16 cellular contexts compared by ENCODE assay signal in the genomic region with DNA sequence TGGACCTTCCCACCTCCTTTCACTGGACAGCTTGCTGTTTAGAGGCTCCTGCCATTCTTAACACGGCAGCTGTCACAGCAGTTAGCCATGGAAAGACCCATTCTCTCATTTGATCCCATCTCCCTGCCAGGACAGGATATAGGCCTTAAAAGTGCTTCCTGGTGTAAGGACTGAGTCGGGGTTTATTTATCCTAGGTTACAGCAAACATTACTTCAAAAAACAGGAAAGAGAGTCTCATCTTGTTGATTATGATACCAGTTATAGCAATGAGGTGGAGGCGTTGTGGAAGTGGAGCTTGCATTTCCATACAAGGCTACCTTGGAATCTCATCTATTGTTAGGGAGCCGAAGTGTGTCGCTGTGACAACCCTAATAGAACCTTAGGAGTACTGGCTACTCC. TPM values are rescaled to one million over a fixed set of nuclear protein-coding genes. Genes with fewer than 3 reads are reported as not detected.
DNase-seq lines count a peak whose midpoint lies in the region; ATAC-seq, FAIRE-seq and TF ChIP-seq lines count a peak whose summit lies in the region.
"Had no signal": no experiment of that assay in that cellular context is flagged by ENCODE, and none has a peak within 500 bp of the region (broad histone marks: within the 10 kb centered on the region; RNA-seq: fewer than 3 reads in every experiment).

No MANE protein-coding gene starts in this region.

- no peak overlapping the region for H4K91ac ChIP-seq in mesenchymal stem cell (ENCODE audit: low read length)

- H3K79me2 ChIP-seq in HepG2 (ENCODE audit: insufficient read depth, low read length) (no peaks in the 10 kb centered on the region), OCI-LY1 (ENCODE audit: insufficient read depth, low read length) (no peaks in the 10 kb centered on the region)

- no peak for FAIRE-seq in HepG2 (lab: Jason Lieb, UNC)
- FAIRE-seq: GM12878, HTR-8/SVneo had no signal

- TF ChIP-seq POLR2A in right lobe of liver (IDR thresholded peaks at IDR 0.05) (no peak), HepG2 (IDR thresholded peaks at IDR 0.05; ENCODE audit: insufficient read depth in 1 of 2, low read depth in 2 of 2, low read length in 2 of 2) (no peak)

- no peak overlapping the region for H3K4me3 Mint-ChIP-seq in activated naive CD8-positive, alpha-beta T cell treated with anti-CD3 and anti-CD28 coated beads, Interleukin-2, amount 50 U/mL, for 24 hours
- H3K4me3 Mint-ChIP-seq: activated CD4-positive, alpha-beta memory T cell treated with anti-CD3 and anti-CD28 coated beads, Interleukin-2, amount 10 ng/mL, durations not matched to agents 7 days and 5 days had no signal

- H2BK15ac ChIP-seq in mesenchymal stem cell (ENCODE audit: low read depth, poor library complexity, severe bottlenecking), result no peak overlapping the region

- TF ChIP-seq EP300 in HepG2 (IDR thresholded peaks at IDR 0.05; ENCODE audit: low read depth in 2 of 2, low read length in 2 of 2) (no peak), HepG2 (CRISPR knock-in tag; IDR thresholded peaks at IDR 0.05; ENCODE audit: borderline replicate concordance) (no peak)

- no peak overlapping the region for H3K27ac Mint-ChIP-seq in activated naive CD8-positive, alpha-beta T cell treated with anti-CD3 and anti-CD28 coated beads, Interleukin-2, amount 50 U/mL, for 24 hours
- H3K27ac Mint-ChIP-seq: activated CD4-positive, alpha-beta memory T cell treated with anti-CD3 and anti-CD28 coated beads, Interleukin-2, amount 10 ng/mL, durations not matched to agents 7 days and 5 days had no signal

- no peaks in the 10 kb centered on the region for H3K27me3 ChIP-seq in right lobe of liver
- H3K27me3 ChIP-seq in HepG2 (ENCODE audit: control insufficient read depth in 1 of 2, insufficient read depth in 2 of 2, low read length in 2 of 2), result peaks cover 0 to 8% of the 10 kb centered on the region in 2 experiments; a peak in 2 of 5 replicates
- no peaks in the 10 kb centered on the region for H3K27me3 ChIP-seq in OCI-LY1 (ENCODE audit: insufficient read depth, low read length)
- peaks cover 13 to 21% of the 10 kb centered on the region in 2 experiments for H3K27me3 ChIP-seq in mesenchymal stem cell (ENCODE audit: control insufficient read depth in 1 of 2, insufficient read depth in 1 of 2, low read length in 2 of 2)

- DNase-seq in right lobe of liver (no peak), HepG2 (ENCODE audit: low spot score) (no peak), mesenchymal stem cell (no peak), mucosa of descending colon (no peak)
- no peak for DNase-seq in activated naive CD8-positive, alpha-beta T cell treated with anti-CD3 and anti-CD28 coated beads, Interleukin-2, amount 50 U/mL, for 24 hours
- DNase-seq: activated CD4-positive, alpha-beta memory T cell treated with anti-CD3 and anti-CD28 coated beads, Interleukin-2, amount 10 ng/mL, durations not matched to agents 7 days and 5 days; GDM1; NCI-H1436 treated with DMSO at 0.1 percent for 48 hours; NCI-H774; stimulated activated CD4-positive, alpha-beta T cell treated with anti-CD3 and anti-CD28 coated beads, Interleukin-4, amount 100 ng/mL, for 1 hour; SW 1271 had no signal

- no peaks in the 10 kb centered on the region for H4K20me1 ChIP-seq in HepG2 (ENCODE audit: insufficient read depth, low read length)
- no peaks in the 10 kb centered on the region for H4K20me1 ChIP-seq in OCI-LY1 (ENCODE audit: insufficient read depth, low read length)

- peak; percentile 31 to 75 (median 60) for ATAC-seq in right lobe of liver
- ATAC-seq in HepG2, result no peak
- no peak for ATAC-seq in GM18861 (IDR thresholded peaks at IDR 0.05; ENCODE audit: unreplicated experiment)
- no peak for ATAC-seq in HG03460 (IDR thresholded peaks at IDR 0.05; ENCODE audit: unreplicated experiment)
- ATAC-seq in activated naive CD8-positive, alpha-beta T cell treated with anti-CD3 and anti-CD28 coated beads, Interleukin-2, amount 50 U/mL, for 24 hours, result no peak
- no peak for ATAC-seq in mucosa of descending colon

- peaks cover 62% of the 10 kb centered on the region for H3K4me1 Mint-ChIP-seq in activated naive CD8-positive, alpha-beta T cell treated with anti-CD3 and anti-CD28 coated beads, Interleukin-2, amount 50 U/mL, for 24 hours

- H2BK5ac ChIP-seq in mesenchymal stem cell (ENCODE audit: low read depth, low read length, poor library complexity, severe bottlenecking), result no peak overlapping the region

- no peak overlapping the region for H3K4ac ChIP-seq in mesenchymal stem cell (ENCODE audit: low read depth in 1 of 2, low read length in 2 of 2)

- H3F3A ChIP-seq in OCI-LY1 (ENCODE audit: insufficient read depth, low read length), result no peaks in the 10 kb centered on the region

- peaks cover 0 to 9% (median 0%) of the 10 kb centered on the region in 4 donors for H3K4me1 ChIP-seq in right lobe of liver
- H3K4me1 ChIP-seq in HepG2 (ENCODE audit: insufficient read depth, low read length), result no peaks in the 10 kb centered on the region
- peaks cover 82% of the 10 kb centered on the region for H3K4me1 ChIP-seq in OCI-LY1 (ENCODE audit: insufficient read depth, low read length, severe bottlenecking)
- H3K4me1 ChIP-seq in mesenchymal stem cell (ENCODE audit: control insufficient read depth, insufficient read depth, low read depth, low read length), result no peaks in the 10 kb centered on the region
- no peaks in the 10 kb centered on the region for H3K4me1 ChIP-seq in mucosa of descending colon (ENCODE audit: low read depth)

- H2AFZ ChIP-seq in HepG2 (ENCODE audit: low read length), result no peak overlapping the region
- no peak overlapping the region for H2AFZ ChIP-seq in OCI-LY1 (ENCODE audit: low read length)
- no peak overlapping the region for H2AFZ ChIP-seq in mesenchymal stem cell (ENCODE audit: low read depth, low read length)

- no peaks in the 10 kb centered on the region for H3K9me2 ChIP-seq in OCI-LY1 (ENCODE audit: low read depth, low read length)

- H3K9me3 ChIP-seq in right lobe of liver, result no peaks in the 10 kb centered on the region
- no peaks in the 10 kb centered on the region for H3K9me3 ChIP-seq in HepG2 (ENCODE audit: low read length)
- H3K9me3 ChIP-seq in OCI-LY1 (ENCODE audit: low read length), result no peaks in the 10 kb centered on the region
- H3K9me3 ChIP-seq in mesenchymal stem cell (ENCODE audit: control insufficient read depth, low read length), result no peaks in the 10 kb centered on the region
- no peaks in the 10 kb centered on the region for H3K9me3 ChIP-seq in mucosa of descending colon

- no peaks in the 10 kb centered on the region for H3K27me3 Mint-ChIP-seq in activated naive CD8-positive, alpha-beta T cell treated with anti-CD3 and anti-CD28 coated beads, Interleukin-2, amount 50 U/mL, for 24 hours

- H2BK120ac ChIP-seq in mesenchymal stem cell (ENCODE audit: low read depth, low read length), result no peak overlapping the region

- H3K79me1 ChIP-seq in mesenchymal stem cell (replicated peaks; ENCODE audit: low read length, poor library complexity, severe bottlenecking), result no peaks in the 10 kb centered on the region

- no peak overlapping the region for H3K27ac ChIP-seq in right lobe of liver
- no peak overlapping the region for H3K27ac ChIP-seq in HepG2 (ENCODE audit: extremely low read length, insufficient read depth, low read length)
- H3K27ac ChIP-seq in OCI-LY1 (ENCODE audit: low read depth, low read length, poor library complexity, severe bottlenecking), result peak overlapping the region; percentile 100
- no peak overlapping the region for H3K27ac ChIP-seq in mesenchymal stem cell (ENCODE audit: low read length, poor library complexity, severe bottlenecking)

- intact Hi-C loops in right lobe of liver (cut with DNase I) (no loop called here), HepG2 (cut with micrococcal nuclease; ENCODE audit: unreplicated experiment) (no loop called here), mucosa of descending colon (cut with DNase I, micrococcal nuclease) (no loop called here)

- no peak overlapping the region for H3K18ac ChIP-seq in mesenchymal stem cell (ENCODE audit: low read depth in 1 of 2, low read length in 2 of 2)

- no TSS peak for BruUV-seq in HepG2 (replicated peaks; lab: Mats Ljungman, UMichigan)

- TF ChIP-seq RAD21 in HepG2 (CRISPR knock-in tag; IDR thresholded peaks at IDR 0.05), result no peak

- H3K14ac ChIP-seq in mesenchymal stem cell (ENCODE audit: low read length in 2 of 2), result no peak overlapping the region

- CTCF ChIA-PET in HepG2 (lab: Yijun Ruan, JAX; ENCODE audit: low intra/inter-chr PET ratio, low total read pairs), result no interaction called here

- H3K4me2 ChIP-seq in HepG2 (ENCODE audit: low read depth, low read length), result no peak overlapping the region
- H3K4me2 ChIP-seq in OCI-LY1 (ENCODE audit: low read length), result no peak overlapping the region; the same call in 1 of the 2 replicates
- no peak overlapping the region for H3K4me2 ChIP-seq in mesenchymal stem cell (ENCODE audit: low read length, poor library complexity, severe bottlenecking)

- WGBS in right lobe of liver (ENCODE audit: insufficient coverage, low coverage, low lambda C conversion rate, missing lambda C conversion rate), result 73% methylated on average over 5 of the region's 5 CpGs
- 0% methylated on average over 5 of the region's 5 CpGs for WGBS in HepG2 (ENCODE audit: low lambda C conversion rate)
- WGBS in mesenchymal stem cell, result 69% methylated on average over 3 of the region's 5 CpGs

- H3K36me3 Mint-ChIP-seq in activated naive CD8-positive, alpha-beta T cell treated with anti-CD3 and anti-CD28 coated beads, Interleukin-2, amount 50 U/mL, for 24 hours (ENCODE audit: low read depth), result no peaks in the 10 kb centered on the region

- no peak overlapping the region for H3K23ac ChIP-seq in mesenchymal stem cell (ENCODE audit: low read length in 2 of 2)

- H3K36me3 ChIP-seq in right lobe of liver (no peaks in the 10 kb centered on the region), HepG2 (replicated peaks in 1 of 2; ENCODE audit: control insufficient read depth in 1 of 2, insufficient read depth in 2 of 2, low read length in 2 of 2) (no peaks in the 10 kb centered on the region), OCI-LY1 (ENCODE audit: insufficient read depth, low read length) (no peaks in the 10 kb centered on the region; the same call in 1 of the 2 replicates), mesenchymal stem cell (ENCODE audit: control insufficient read depth in 1 of 2, insufficient read depth in 2 of 2, low read depth in 1 of 2, low read length in 2 of 2) (no peaks in the 10 kb centered on the region), mucosa of descending colon (ENCODE audit: low read depth) (no peaks in the 10 kb centered on the region)

- H3K9ac ChIP-seq in HepG2 (ENCODE audit: insufficient read depth, low read depth, low read length) (no peak overlapping the region), OCI-LY1 (ENCODE audit: low read length) (peak overlapping the region; percentile 40; the same call in 1 of the 2 replicates), mesenchymal stem cell (ENCODE audit: low read length) (no peak overlapping the region)

- no peak overlapping the region for H2BK12ac ChIP-seq in mesenchymal stem cell (ENCODE audit: low read length in 2 of 2)

- POLR2A ChIA-PET in HepG2 (lab: Yijun Ruan, JAX), result no interaction called here

- H4K8ac ChIP-seq in mesenchymal stem cell (ENCODE audit: low read length), result peak overlapping the region; percentile 9

- no peak for TF ChIP-seq CTCF in right lobe of liver (IDR thresholded peaks at IDR 0.05)
- TF ChIP-seq CTCF in HepG2 (CRISPR knock-in tag; IDR thresholded peaks at IDR 0.05), result no peak
- no peak for TF ChIP-seq CTCF in OCI-LY1 (IDR thresholded peaks at IDR 0.05; ENCODE audit: low read length)
- TF ChIP-seq CTCF in mucosa of descending colon (IDR thresholded peaks at IDR 0.05), result no peak

- H3K9me3 Mint-ChIP-seq in activated naive CD8-positive, alpha-beta T cell treated with anti-CD3 and anti-CD28 coated beads, Interleukin-2, amount 50 U/mL, for 24 hours, result no peaks in the 10 kb centered on the region
- H3K9me3 Mint-ChIP-seq: activated CD4-positive, alpha-beta memory T cell treated with anti-CD3 and anti-CD28 coated beads, Interleukin-2, amount 10 ng/mL, durations not matched to agents 7 days and 5 days had no signal

- no peak overlapping the region for H2AK5ac ChIP-seq in mesenchymal stem cell (ENCODE audit: low read length, severe bottlenecking)

- in situ Hi-C loops in HepG2 (cut with HindIII; ENCODE audit: extremely low pct_ligation_motif_present, low pct_unique_long_range_greater_than_20kb), result no loop called here

- H3K4me3 ChIP-seq in right lobe of liver, result no peak overlapping the region
- no peak overlapping the region for H3K4me3 ChIP-seq in HepG2 (replicated peaks in 1 of 3; ENCODE audit: insufficient read depth in 1 of 3, low read depth in 2 of 3, low read length in 3 of 3)
- no peak overlapping the region for H3K4me3 ChIP-seq in OCI-LY1 (ENCODE audit: low read depth, low read length, poor library complexity, severe bottlenecking)
- no peak overlapping the region for H3K4me3 ChIP-seq in mesenchymal stem cell (ENCODE audit: insufficient read depth in 1 of 2, low read depth in 1 of 2, low read length in 2 of 2)
- no peak overlapping the region for H3K4me3 ChIP-seq in mucosa of descending colon
- H3K4me3 ChIP-seq: GM12878 had no signal

RNA-seq across cellular contexts. Expression of a gene that starts 17.4 kb away (rescaled TPM):
- total RNA-seq in right lobe of liver, result 10 to 100 TPM; 14.2 to 37.2 (median 23.3) TPM
- 0.18 and 0.20 TPM in 2 replicates for total RNA-seq in HepG2 (2016; rRNA removed; fragmentation: Illumina TruSeq; extraction: Trizol)
- 0.09 and 0.10 TPM in 2 replicates for total RNA-seq in HepG2 (2016; cell fraction: cytosol; rRNA removed; fragmentation: Illumina TruSeq; extraction: Trizol; ENCODE audit: low read depth)
- 0.25 and 0.26 TPM in 2 replicates for total RNA-seq in HepG2 (2016; cell fraction: insoluble cytoplasmic fraction; rRNA removed; fragmentation: Illumina TruSeq; extraction: Trizol)
- 0.09 and 0.14 TPM in 2 replicates for total RNA-seq in HepG2 (2016; cell fraction: membrane; rRNA removed; fragmentation: Illumina TruSeq; extraction: Trizol)
- 0.12 and 0.13 TPM in 2 replicates for total RNA-seq in HepG2 (2016; cell fraction: nucleus; rRNA removed; fragmentation: Illumina TruSeq; extraction: Trizol)
- polyA plus RNA-seq in HepG2 (2011; rRNA removed), result 0.12 and 0.34 TPM in 2 replicates
- polyA plus RNA-seq in HepG2 (2011; cell fraction: cytosol; rRNA removed), result 0.21 TPM in 2 replicates
- 0.14 and 0.26 TPM in 2 replicates for polyA plus RNA-seq in HepG2 (2011; cell fraction: nucleus; rRNA removed)
- 0.25 and 0.81 TPM in 2 replicates for polyA plus RNA-seq in HepG2 (2012)
- not detected in 2 replicates for polyA plus RNA-seq in HepG2 (2016; cell fraction: cytosol; fragmentation: Illumina TruSeq; extraction: Trizol; ENCODE audit: low read depth)
- polyA plus RNA-seq in HepG2 (2016; cell fraction: insoluble cytoplasmic fraction; fragmentation: Illumina TruSeq; extraction: Trizol; ENCODE audit: low read depth), result 0.21 and 0.23 TPM in 2 replicates
- polyA plus RNA-seq in HepG2 (2016; cell fraction: membrane; fragmentation: Illumina TruSeq; extraction: Trizol; ENCODE audit: low read depth), result 0.03 and 0.06 TPM in 2 replicates
- 0.17 and 0.18 TPM in 2 replicates for polyA plus RNA-seq in HepG2 (2016; cell fraction: nucleus; fragmentation: Illumina TruSeq; extraction: Trizol; ENCODE audit: insufficient read depth, low read depth)
- polyA minus RNA-seq in HepG2 (2011; rRNA and poly(A)+ RNA removed; ENCODE audit: low replicate concordance), result 0.08 and 8.3 TPM in 2 replicates
- 0.44 and 0.49 TPM in 2 replicates for polyA minus RNA-seq in HepG2 (2011; cell fraction: cytosol; rRNA and poly(A)+ RNA removed)
- polyA minus RNA-seq in HepG2 (2011; cell fraction: nucleus; rRNA and poly(A)+ RNA removed), result 0.62 and 0.64 TPM in 2 replicates
- polyA plus RNA-seq in mesenchymal stem cell (2013, experiment 1 of 2), result 28.1 TPM
- 27.2 TPM for polyA plus RNA-seq in mesenchymal stem cell (2013, experiment 2 of 2)
- 10 to 100 TPM; 36.5 to 41.2 (median 38.6) TPM for total RNA-seq in mucosa of descending colon

Comparison
In these comparisons a context has a peak if more than half of its experiments do, and no peak if none do; other contexts are left out.
1. ATAC-seq: peak in right lobe of liver (4 of 4); none in HepG2 (single experiment), GM18861 (single experiment), HG03460 (single experiment), activated naive CD8-positive, alpha-beta T cell treated with anti-CD3 and anti-CD28 coated beads, Interleukin-2, amount 50 U/mL, for 24 hours (single experiment) and mucosa of descending colon (single experiment).
2. RNA of a gene that starts 17.4 kb away (total RNA-seq): 36.5 to 41.2 TPM in mucosa of descending colon and 14.2 to 37.2 TPM in right lobe of liver; 0.09 to 0.26 TPM in HepG2; every median in the first group is over 10 times any median in the second.